Comparison of ENCODE assay signal across 10 cellular contexts in the genomic region with DNA sequence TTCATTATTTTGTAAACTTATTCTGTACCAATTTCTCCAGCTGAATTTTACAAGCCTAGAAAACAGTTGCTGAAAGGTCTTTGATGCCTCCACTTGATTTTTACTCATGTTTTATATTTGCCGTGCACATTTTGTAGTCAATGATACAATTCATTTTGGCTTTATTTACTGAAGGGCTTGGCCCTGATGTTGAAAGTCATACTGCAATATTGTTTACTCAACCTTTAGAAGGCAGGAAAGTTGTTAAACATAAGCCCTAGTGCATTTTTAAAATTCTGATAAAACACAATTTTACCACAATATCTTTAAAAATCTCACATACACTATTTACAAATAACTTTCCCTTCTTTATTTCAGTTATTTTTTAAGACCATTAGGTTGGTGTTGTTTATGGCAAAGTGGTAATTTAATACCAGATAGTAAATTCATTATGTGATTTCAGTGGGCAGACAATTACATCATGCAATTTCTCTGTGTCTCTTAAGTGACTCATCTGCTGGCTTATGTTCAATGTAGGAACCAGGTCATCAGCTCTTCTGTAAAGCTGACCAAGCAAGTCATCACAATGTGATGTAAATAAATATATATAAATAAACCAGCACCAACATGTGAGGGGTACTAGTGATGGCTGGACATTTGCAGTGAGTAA.
DNase-seq lines count a peak whose midpoint lies in the region; ATAC-seq and TF ChIP-seq lines count a peak whose summit lies in the region.
"Had no signal": no experiment of that assay in that cellular context is flagged by ENCODE, and none has a peak within 500 bp of the region (broad histone marks: within the 10 kb centered on the region; RNA-seq: fewer than 3 reads in every experiment).

No MANE protein-coding gene starts in this region.

- H3K36me3 Mint-ChIP-seq in T-helper 17 cell (ENCODE audit: low read depth), result no peaks in the 10 kb centered on the region

- ATAC-seq in HG03457 (IDR thresholded peaks at IDR 0.05; ENCODE audit: unreplicated experiment), result no peak
- ATAC-seq in T-helper 17 cell, result no peak

- TF ChIP-seq CTCF in HFF-Myc (IDR thresholded peaks at IDR 0.05; ENCODE audit: low read depth, low read length, missing control alignments), result no peak

- H3K9me3 ChIP-seq in T-helper 17 cell (ENCODE audit: control insufficient read depth, low read length, poor library complexity, severe bottlenecking), result no peaks in the 10 kb centered on the region

- H3K4me1 Mint-ChIP-seq in T-helper 17 cell, result no peaks in the 10 kb centered on the region

- no peaks in the 10 kb centered on the region for H3K27me3 Mint-ChIP-seq in T-helper 17 cell

- H3K4me3 Mint-ChIP-seq in T-helper 17 cell, result no peak overlapping the region

- peak; percentile 3 for DNase-seq in HFF-Myc (ENCODE audit: extremely low read depth, low read depth)
- DNase-seq in NCI-H510A treated with DMSO at 0.1 percent for 48 hours (lab: John Stamatoyannopoulos, UW), result peak; percentile 12
- DNase-seq in dedifferentiated amniotic fluid mesenchymal stem cell (ENCODE audit: extremely low spot score), result peak; percentile 85
- peak; percentile 79 for DNase-seq in renal cortical epithelial cell (ENCODE audit: low read depth)
- no peak for DNase-seq in activated effector memory CD4-positive, alpha-beta T cell treated with anti-CD3 and anti-CD28 coated beads, Interleukin-2, amount 50 U/mL, for 16 hours
- DNase-seq in T-helper 17 cell, result no peak
- DNase-seq: activated T-cell treated with anti-CD3 and anti-CD28 coated beads, Interleukin-2, amount 50 U/mL, for 1 hour; kidney; NCI-H1048 had no signal

- no peak overlapping the region for H3K4me3 ChIP-seq in HFF-Myc (replicated peaks; ENCODE audit: low read depth, low read length)

- no peak overlapping the region for H3K27ac Mint-ChIP-seq in T-helper 17 cell

Comparison
In these comparisons a context has a peak if more than half of its experiments do, and no peak if none do; other contexts are left out.
1. DNase-seq: peak in HFF-Myc (single experiment), NCI-H510A treated with DMSO at 0.1 percent for 48 hours (single experiment), dedifferentiated amniotic fluid mesenchymal stem cell (single experiment) and renal cortical epithelial cell (single experiment); none in activated effector memory CD4-positive, alpha-beta T cell treated with anti-CD3 and anti-CD28 coated beads, Interleukin-2, amount 50 U/mL, for 16 hours (single experiment) and T-helper 17 cell (0 of 3).